In genomic region chr14:94738097-94738496, GRCh38 we compare ENCODE assay signal across 2 cellular contexts.
TF ChIP-seq lines count a peak whose summit lies in the region.

No MANE protein-coding gene starts in this region.

TF ChIP-seq in HepG2, 621 proteins besides CTCF, POLR2A, EP300 and RAD21:
- TF ChIP-seq ZBTB25 (CRISPR knock-in tag; IDR thresholded peaks at IDR 0.05) (no peak), FOXP1 (IDR thresholded peaks at IDR 0.05) (0 out of 2 replicates have a peak, but pooled peaks have one; percentile 24), FOXP1 (CRISPR knock-in tag; IDR thresholded peaks at IDR 0.05) (no peak), NFRKB (IDR thresholded peaks at IDR 0.05) (0 out of 2 replicates have a peak, but pooled peaks have one; percentile 32)
TF ChIP-seq in HepG2: peak in this region for 2.

TF ChIP-seq in IMR-90, 13 proteins besides CTCF, POLR2A, EP300 and RAD21:
- TF ChIP-seq RFX5 (IDR thresholded peaks at IDR 0.05; ENCODE audit: low read depth, low read length) (no peak), CEBPB (IDR thresholded peaks at IDR 0.05; ENCODE audit: low read depth, low read length) (no peak), BHLHE40 (IDR thresholded peaks at IDR 0.05; ENCODE audit: low read depth, low read length) (no peak), ELK1 (IDR thresholded peaks at IDR 0.05; ENCODE audit: borderline replicate concordance, low read depth, low read length) (no peak), CHD1 (IDR thresholded peaks at IDR 0.05; ENCODE audit: low read depth, low read length) (no peak), MAZ (IDR thresholded peaks at IDR 0.05; ENCODE audit: borderline replicate concordance, low read depth, low read length) (no peak), MAFK (IDR thresholded peaks at IDR 0.05; ENCODE audit: low read depth, low read length) (no peak)
